ENCODE assay signal across 11 cellular contexts in the genomic region with DNA sequence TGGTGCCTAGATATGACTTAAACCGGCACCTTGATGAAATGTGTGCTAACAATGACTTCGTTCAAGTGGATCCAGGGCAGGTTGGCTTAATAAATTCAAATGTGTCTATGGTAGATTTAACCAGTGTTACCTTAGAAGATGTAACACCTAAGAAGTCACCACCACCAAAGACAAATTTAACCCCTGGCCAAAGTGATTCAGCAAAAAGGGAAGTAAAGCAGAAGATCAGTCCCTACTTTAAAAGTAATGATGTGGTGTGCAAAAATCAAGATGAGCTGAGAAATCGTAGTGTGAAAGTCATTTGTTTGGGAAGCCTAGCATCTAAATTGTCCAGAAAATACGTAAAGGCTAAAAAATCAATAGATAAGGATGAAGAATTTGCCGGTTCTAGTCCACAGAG. TPM values are rescaled to one million over a fixed set of nuclear protein-coding genes. Genes with fewer than 3 reads are reported as not detected.
DNase-seq lines count a peak whose midpoint lies in the region; ATAC-seq and TF ChIP-seq lines count a peak whose summit lies in the region.
"Had no signal": no experiment of that assay in that cellular context is flagged by ENCODE, and none has a peak within 500 bp of the region (broad histone marks: within the 10 kb centered on the region; RNA-seq: fewer than 3 reads in every experiment).

No MANE protein-coding gene starts in this region.

- H3K27me3 Mint-ChIP-seq in activated naive CD4-positive, alpha-beta T cell treated with anti-CD3 and anti-CD28 coated beads, Interleukin-2, amount 50 U/mL, for 24 hours = peaks cover 2% of the 10 kb centered on the region
- no peaks in the 10 kb centered on the region for H3K27me3 Mint-ChIP-seq in T-cell

- CTCF ChIA-PET in T-cell (lab: Charles Lee) = no interaction called here

- POLR2A ChIA-PET in T-cell (lab: Charles Lee) = no interaction called here

- WGBS in stomach, 5 donors = 88 to 91% (median 89%) methylated on average over 5 of the region's 5 CpGs

- H3K4me1 ChIP-seq in iPS-15b (ENCODE audit: control insufficient read depth, insufficient read depth, low read length) (no peaks in the 10 kb centered on the region), stomach (peaks cover 0 to 37% (median 18%) of the 10 kb centered on the region in 4 donors)

- no peak for TF ChIP-seq CTCF in stomach (IDR thresholded peaks at IDR 0.05)
- no peak for TF ChIP-seq CTCF in GM13977 (IDR thresholded peaks at IDR 0.05; ENCODE audit: extremely low read depth, insufficient read depth, missing control alignments)

- H3K4me1 Mint-ChIP-seq in activated naive CD4-positive, alpha-beta T cell treated with anti-CD3 and anti-CD28 coated beads, Interleukin-2, amount 50 U/mL, for 24 hours = peaks cover 53% of the 10 kb centered on the region
- peaks cover 47 to 56% (median 54%) of the 10 kb centered on the region in 3 donors for H3K4me1 Mint-ChIP-seq in T-cell

- no peaks in the 10 kb centered on the region for H3K9me3 ChIP-seq in iPS-15b (ENCODE audit: control insufficient read depth, insufficient read depth, low read length)
- no peaks in the 10 kb centered on the region for H3K9me3 ChIP-seq in stomach

- no peak for TF ChIP-seq POLR2A in stomach (IDR thresholded peaks at IDR 0.05)

- no peak for TF ChIP-seq EP300 in stomach (IDR thresholded peaks at IDR 0.05)

- H3K4me3 ChIP-seq in iPS-15b (ENCODE audit: low read depth, low read length) (peak overlapping the region; percentile 63), stomach (peak overlapping the region; percentile 79 to 85 (median 82))

- no peak overlapping the region for H3K27ac ChIP-seq in stomach

- no peak overlapping the region for H3K9ac ChIP-seq in iPS-15b (ENCODE audit: low read depth, low read length)

- H3K36me3 ChIP-seq in iPS-15b (ENCODE audit: control insufficient read depth, insufficient read depth, low read length) = no peaks in the 10 kb centered on the region
- H3K36me3 ChIP-seq in stomach = peaks cover 4 to 19% (median 17%) of the 10 kb centered on the region in 4 donors

- no peak overlapping the region for H3K27ac Mint-ChIP-seq in activated naive CD4-positive, alpha-beta T cell treated with anti-CD3 and anti-CD28 coated beads, Interleukin-2, amount 50 U/mL, for 24 hours
- peak overlapping the region in 1 of 2 donors; percentile 27 for H3K27ac Mint-ChIP-seq in T-cell

- H3K9me3 Mint-ChIP-seq in activated naive CD4-positive, alpha-beta T cell treated with anti-CD3 and anti-CD28 coated beads, Interleukin-2, amount 50 U/mL, for 24 hours = no peaks in the 10 kb centered on the region
- H3K9me3 Mint-ChIP-seq in T-cell = no peaks in the 10 kb centered on the region

- no peaks in the 10 kb centered on the region for H3K27me3 ChIP-seq in iPS-15b (ENCODE audit: control insufficient read depth, insufficient read depth, low read length)
- H3K27me3 ChIP-seq in stomach = no peaks in the 10 kb centered on the region

- H3K36me3 Mint-ChIP-seq in activated naive CD4-positive, alpha-beta T cell treated with anti-CD3 and anti-CD28 coated beads, Interleukin-2, amount 50 U/mL, for 24 hours = peaks cover 26% of the 10 kb centered on the region
- H3K36me3 Mint-ChIP-seq in T-cell = peaks cover 26% of the 10 kb centered on the region

- ATAC-seq in T-cell (replicated peaks in 1 of 4) (no peak), HG02571 (IDR thresholded peaks at IDR 0.05; ENCODE audit: unreplicated experiment) (no peak), GM21367 (IDR thresholded peaks at IDR 0.05; ENCODE audit: unreplicated experiment) (no peak)

- H3K4me3 Mint-ChIP-seq in activated naive CD4-positive, alpha-beta T cell treated with anti-CD3 and anti-CD28 coated beads, Interleukin-2, amount 50 U/mL, for 24 hours = peak overlapping the region; percentile 96
- peak overlapping the region; percentile 83 to 99 (median 93) for H3K4me3 Mint-ChIP-seq in T-cell

- in situ Hi-C loops in GM13977 (cut with MboI; ENCODE audit: low pct_unique_long_range_greater_than_20kb, low sequenced_read_pairs, unreplicated experiment) = no loop called here

- DNase-seq in activated naive CD4-positive, alpha-beta T cell treated with anti-CD3 and anti-CD28 coated beads, Interleukin-2, amount 50 U/mL, for 16 hours = no peak
- DNase-seq in T-cell (no peak), stomach (no peak), GM13977 (ENCODE audit: low spot score) (no peak)
- DNase-seq: activated CD8-positive, alpha-beta memory T cell treated with anti-CD3 and anti-CD28 coated beads, Interleukin-2, amount 50 U/mL, for 48 hours; SHP77 treated with DMSO at 0.1 percent for 48 hours; small intestine had no signal

- intact Hi-C loops in stomach (cut with DNase I; ENCODE audit: low total_unique reads) = no loop called here

RNA-seq across cellular contexts. Expression of a gene that starts 1.1 kb away (rescaled TPM):
- 10 to 100 TPM; 21.2 to 31.2 (median 26.7) TPM for total RNA-seq in T-cell
- total RNA-seq in stomach = 10 to 100 TPM; 17.1 to 83.0 (median 29.2) TPM
- polyA plus RNA-seq in stomach = 1 to 10 TPM; 5.7 to 9.4 (median 6.0) TPM
